8 cellular contexts compared by ENCODE assay signal in genomic region chr2:88626171-88627054, GRCh38. TPM values are rescaled to one million over a fixed set of nuclear protein-coding genes. Genes with fewer than 3 reads are reported as not detected.
A peak's percentile ranks its signal among the peaks of the same experiment; 100 is the strongest.
DNase-seq lines count a peak whose midpoint lies in the region; ATAC-seq and TF ChIP-seq lines count a peak whose summit lies in the region.

No MANE protein-coding gene starts in this region.

- H3K36me3 Mint-ChIP-seq in CD8-positive, alpha-beta T cell = peaks cover 5% of the 10 kb centered on the region
- H3K36me3 Mint-ChIP-seq in activated T-helper 1 cell treated with anti-CD3 and anti-CD28 coated beads, Interleukin-12 subunit alpha, Interleukin-12 subunit beta, Interleukin-2, Interleukin-4 antibody, amounts not matched to agents 30 ng/mL and 10 ng/mL and 1 ng/mL, durations not matched to agents 14 hours and 24 hours and 36 hours (ENCODE audit: low read depth) = peaks cover 1% of the 10 kb centered on the region
- no peaks in the 10 kb centered on the region for H3K36me3 Mint-ChIP-seq in neural crest cell (ENCODE audit: low read depth)

- no peak overlapping the region for H3K4me3 Mint-ChIP-seq in CD8-positive, alpha-beta T cell
- peak overlapping the region; percentile 94 for H3K4me3 Mint-ChIP-seq in activated T-helper 1 cell treated with anti-CD3 and anti-CD28 coated beads, Interleukin-12 subunit alpha, Interleukin-12 subunit beta, Interleukin-2, Interleukin-4 antibody, amounts not matched to agents 30 ng/mL and 10 ng/mL and 1 ng/mL, durations not matched to agents 14 hours and 24 hours and 36 hours
- peak overlapping the region; percentile 90 for H3K4me3 Mint-ChIP-seq in neural crest cell

- CTCF ChIA-PET in CD8-positive, alpha-beta T cell (lab: Charles Lee) = interaction anchor here (1.4 to 1.7 kb wide), 2 partner anchors 19 to 45 kb away, joined by 3 to 6 read pairs; no protein-coding TSS in a partner anchor

- no peaks in the 10 kb centered on the region for H3K36me3 ChIP-seq in CD8-positive, alpha-beta T cell (ENCODE audit: insufficient read depth, low read length)

- H3K4me1 Mint-ChIP-seq in CD8-positive, alpha-beta T cell (ENCODE audit: low read depth) = peaks cover 14% of the 10 kb centered on the region
- H3K4me1 Mint-ChIP-seq in activated T-helper 1 cell treated with anti-CD3 and anti-CD28 coated beads, Interleukin-12 subunit alpha, Interleukin-12 subunit beta, Interleukin-2, Interleukin-4 antibody, amounts not matched to agents 30 ng/mL and 10 ng/mL and 1 ng/mL, durations not matched to agents 14 hours and 24 hours and 36 hours (ENCODE audit: low read depth) = peaks cover 5% of the 10 kb centered on the region
- H3K4me1 Mint-ChIP-seq in neural crest cell = peaks cover 10% of the 10 kb centered on the region

- no peak for TF ChIP-seq CTCF in CD8-positive, alpha-beta T cell (IDR thresholded peaks at IDR 0.05)
- TF ChIP-seq CTCF in fibroblast of pulmonary artery (IDR thresholded peaks at IDR 0.05; ENCODE audit: low read length, missing control alignments) (no peak), neural crest cell (conservative IDR thresholded peaks at IDR 0.05) (no peak)

- H3K27me3 ChIP-seq in CD8-positive, alpha-beta T cell (ENCODE audit: insufficient read depth, low read length) = no peaks in the 10 kb centered on the region

- H3K4me1 ChIP-seq in CD8-positive, alpha-beta T cell (ENCODE audit: insufficient read depth, low read length) = peaks cover 27% of the 10 kb centered on the region

- DNase-seq in CD8-positive, alpha-beta T cell = peak; percentile 11 to 79 (median 61)
- DNase-seq in NCI-H146 treated with DMSO at 0.1 percent for 48 hours (lab: John Stamatoyannopoulos, UW; ENCODE audit: unreplicated experiment) (peak; percentile 26), fibroblast of pulmonary artery (ENCODE audit: low read depth) (no peak), neural crest cell (ENCODE audit: low read depth, low spot score) (peak; percentile 12), epidermal melanocyte (ENCODE audit: insufficient read length, low spot score) (no peak)
- DNase-seq in activated T-helper 1 cell treated with anti-CD3 and anti-CD28 coated beads, Interleukin-12 subunit alpha, Interleukin-12 subunit beta, Interleukin-2, Interleukin-4 antibody, amounts not matched to agents 30 ng/mL and 10 ng/mL and 1 ng/mL, durations not matched to agents 14 hours and 24 hours and 36 hours (ENCODE audit: low spot score) = peak; percentile 53

- H3K9me3 ChIP-seq in CD8-positive, alpha-beta T cell (ENCODE audit: low read length) = no peaks in the 10 kb centered on the region

- peak overlapping the region; percentile 74 for H3K4me3 ChIP-seq in CD8-positive, alpha-beta T cell (ENCODE audit: low read depth, low read length)
- H3K4me3 ChIP-seq in fibroblast of pulmonary artery (replicated peaks; ENCODE audit: low read depth, low read length) = peak overlapping the region; percentile 86

- POLR2A ChIA-PET in CD8-positive, alpha-beta T cell (lab: Charles Lee) = interaction anchor here (1.1 to 1.7 kb wide), 6 partner anchors 11 to 65 kb away, joined by 3 to 8 read pairs (median 4); partner anchors contain the start of gene RPIA

- no peaks in the 10 kb centered on the region for H3K27me3 Mint-ChIP-seq in CD8-positive, alpha-beta T cell (ENCODE audit: low read depth)
- H3K27me3 Mint-ChIP-seq in activated T-helper 1 cell treated with anti-CD3 and anti-CD28 coated beads, Interleukin-12 subunit alpha, Interleukin-12 subunit beta, Interleukin-2, Interleukin-4 antibody, amounts not matched to agents 30 ng/mL and 10 ng/mL and 1 ng/mL, durations not matched to agents 14 hours and 24 hours and 36 hours (ENCODE audit: insufficient read depth) = no peaks in the 10 kb centered on the region
- H3K27me3 Mint-ChIP-seq in neural crest cell (ENCODE audit: low read depth) = no peaks in the 10 kb centered on the region

- H3K9me3 Mint-ChIP-seq in CD8-positive, alpha-beta T cell = no peaks in the 10 kb centered on the region
- H3K9me3 Mint-ChIP-seq in activated T-helper 1 cell treated with anti-CD3 and anti-CD28 coated beads, Interleukin-12 subunit alpha, Interleukin-12 subunit beta, Interleukin-2, Interleukin-4 antibody, amounts not matched to agents 30 ng/mL and 10 ng/mL and 1 ng/mL, durations not matched to agents 14 hours and 24 hours and 36 hours = no peaks in the 10 kb centered on the region
- H3K9me3 Mint-ChIP-seq in neural crest cell = no peaks in the 10 kb centered on the region

- peak; percentile 16 for ATAC-seq in CD8-positive, alpha-beta T cell
- peak; percentile 3 for ATAC-seq in GM21723 (IDR thresholded peaks at IDR 0.05; ENCODE audit: unreplicated experiment)

- intact Hi-C loops in CD8-positive, alpha-beta T cell (cut with DNase I, micrococcal nuclease) = loop anchor here (1.0 to 5.0 kb wide), 7 partner anchors 26 to 572 kb away; partner anchors contain the start of genes RPIA (in 2 of the 2) and KRCC1 (in 1 of the 2)
- intact Hi-C loops in activated T-helper 1 cell treated with anti-CD3 and anti-CD28 coated beads, Interleukin-12 subunit alpha, Interleukin-12 subunit beta, Interleukin-2, Interleukin-4 antibody, amounts not matched to agents 30 ng/mL and 10 ng/mL and 1 ng/mL, durations not matched to agents 14 hours and 24 hours and 36 hours (cut with micrococcal nuclease) = loop anchor here (1.0 to 10.0 kb wide), 5 partner anchors 26 to 572 kb away; partner anchors contain the start of genes KRCC1 and RPIA

- peak overlapping the region; percentile 96 for H3K27ac Mint-ChIP-seq in CD8-positive, alpha-beta T cell
- peak overlapping the region; percentile 88 for H3K27ac Mint-ChIP-seq in activated T-helper 1 cell treated with anti-CD3 and anti-CD28 coated beads, Interleukin-12 subunit alpha, Interleukin-12 subunit beta, Interleukin-2, Interleukin-4 antibody, amounts not matched to agents 30 ng/mL and 10 ng/mL and 1 ng/mL, durations not matched to agents 14 hours and 24 hours and 36 hours
- H3K27ac Mint-ChIP-seq in neural crest cell (ENCODE audit: unreplicated experiment) = peak overlapping the region; percentile 70

- H3K27ac ChIP-seq in CD8-positive, alpha-beta T cell (ENCODE audit: low read depth, low read length) = peak overlapping the region; percentile 92
- H3K27ac ChIP-seq in temporal lobe (ENCODE audit: low read depth, low read length) = peak overlapping the region; percentile 58

RNA-seq across cellular contexts. Expression of gene EIF2AK3, which starts 0.9 kb away (rescaled TPM):
- total RNA-seq in CD8-positive, alpha-beta T cell = 10 to 100 TPM; 44.8 to 51.6 TPM
- total RNA-seq in activated T-helper 1 cell treated with anti-CD3 and anti-CD28 coated beads, Interleukin-12 subunit alpha, Interleukin-12 subunit beta, Interleukin-2, Interleukin-4 antibody, amounts not matched to agents 30 ng/mL and 10 ng/mL and 1 ng/mL, durations not matched to agents 14 hours and 24 hours and 36 hours = 28.7 and 29.6 TPM in 2 replicates
- total RNA-seq in neural crest cell = 14.1 and 15.2 TPM in 2 replicates
- 26.1 TPM for total RNA-seq in temporal lobe

Comparison
In these comparisons a context has a peak if more than half of its experiments do, and no peak if none do; other contexts are left out.
1. DNase-seq: peak in CD8-positive, alpha-beta T cell (7 of 7), NCI-H146 treated with DMSO at 0.1 percent for 48 hours (single experiment), activated T-helper 1 cell treated with anti-CD3 and anti-CD28 coated beads, Interleukin-12 subunit alpha, Interleukin-12 subunit beta, Interleukin-2, Interleukin-4 antibody, amounts not matched to agents 30 ng/mL and 10 ng/mL and 1 ng/mL, durations not matched to agents 14 hours and 24 hours and 36 hours (single experiment) and neural crest cell (single experiment); none in fibroblast of pulmonary artery (single experiment) and epidermal melanocyte (single experiment).
2. Peak in every context shown above with its lines, with median percentiles within 50 percentile points of each other: H3K27ac Mint-ChIP-seq.